ENCODE assay signal across 8 cellular contexts in genomic region chr3:111070772-111071256, GRCh38. TPM values are rescaled to one million over a fixed set of nuclear protein-coding genes. Genes with fewer than 3 reads are reported as not detected.
DNase-seq lines count a peak whose midpoint lies in the region; ATAC-seq and TF ChIP-seq lines count a peak whose summit lies in the region.

No MANE protein-coding gene starts in this region.

- H3K4me1 ChIP-seq in H9 (ENCODE audit: insufficient read depth, low read length): no peaks in the 10 kb centered on the region
- peaks cover 5 to 15% of the 10 kb centered on the region in 2 donors for H3K4me1 ChIP-seq in duodenal mucosa (ENCODE audit: control insufficient read depth in 1 of 2, insufficient read depth in 2 of 2, low read length in 2 of 2)
- peaks cover 5% of the 10 kb centered on the region for H3K4me1 ChIP-seq in mesodermal cell (ENCODE audit: control insufficient read depth, insufficient read depth, low read length, poor library complexity, severe bottlenecking)
- H3K4me1 ChIP-seq in tibial artery: peaks cover 0 to 35% (median 2%) of the 10 kb centered on the region in 4 donors

- DNase-seq in AG09309 (ENCODE audit: low read depth): no peak
- no peak for DNase-seq in H9
- DNase-seq in tibial artery: peak; percentile 65 to 79

- H3K36me3 ChIP-seq in duodenal mucosa (ENCODE audit: control insufficient read depth in 1 of 2, insufficient read depth in 2 of 2, low read length in 2 of 2) (no peaks in the 10 kb centered on the region), mesodermal cell (ENCODE audit: control insufficient read depth, insufficient read depth, low read length) (no peaks in the 10 kb centered on the region), tibial artery (no peaks in the 10 kb centered on the region)

- H3K23me2 ChIP-seq in H9 (ENCODE audit: insufficient read length, low read depth, low read length, poor library complexity, severe bottlenecking): peaks cover 11% of the 10 kb centered on the region

- H4K91ac ChIP-seq in H9 (ENCODE audit: insufficient read length, low read depth, low read length): no peak overlapping the region

- H3K27ac ChIP-seq in H9 (ENCODE audit: insufficient read length, low read depth, low read length) (no peak overlapping the region), duodenal mucosa (ENCODE audit: low read depth, low read length) (peak overlapping the region; percentile 69), mesodermal cell (ENCODE audit: low read depth, low read length, severe bottlenecking) (peak overlapping the region; percentile 89), tibial artery (peak overlapping the region; percentile 92 to 95)

- peaks cover 0 to 2% of the 10 kb centered on the region in 2 experiments; a peak in 1 of 5 replicates for H3K9me3 Mint-ChIP-seq in H9
- H3K9me3 Mint-ChIP-seq in T-helper 1 cell treated with Interleukin-12 subunit alpha and Interleukin-12 subunit beta and Interleukin-4 antibody, amounts not matched to agents 30 μg/mL and 1 μg/mL, for 36 hours: no peaks in the 10 kb centered on the region

- no peak overlapping the region for H2BK15ac ChIP-seq in H9 (ENCODE audit: low read depth, low read length)

- peaks cover 19% of the 10 kb centered on the region; the same call in 1 of the 2 replicates for H3K79me2 ChIP-seq in H9 (ENCODE audit: insufficient read depth, low read length)

- H3K9me3 ChIP-seq in H9 (ENCODE audit: control insufficient read depth, low read depth, low read length) (no peaks in the 10 kb centered on the region), duodenal mucosa (ENCODE audit: control insufficient read depth in 1 of 2, low read length in 2 of 2) (no peaks in the 10 kb centered on the region), mesodermal cell (ENCODE audit: control insufficient read depth, low read length) (no peaks in the 10 kb centered on the region), tibial artery (no peaks in the 10 kb centered on the region)

- H4K5ac ChIP-seq in H9 (ENCODE audit: insufficient read length, low read depth, low read length): no peak overlapping the region

- no peak overlapping the region for H4K8ac ChIP-seq in H9 (replicated peaks; ENCODE audit: insufficient read length, low read depth, low read length)

- no peak overlapping the region for H3T11ph ChIP-seq in H9 (ENCODE audit: low read length)

- no peak overlapping the region for H3K4ac ChIP-seq in H9 (ENCODE audit: low read depth, low read length)

- ATAC-seq in GM18858 (IDR thresholded peaks at IDR 0.05; ENCODE audit: unreplicated experiment): no peak
- no peak for ATAC-seq in HG03039 (IDR thresholded peaks at IDR 0.05; ENCODE audit: unreplicated experiment)

- no peak overlapping the region for H2BK20ac ChIP-seq in H9 (ENCODE audit: low read depth, low read length, poor library complexity, severe bottlenecking)

- peak overlapping the region; percentile 91 to 99 (median 97) for H3K27ac Mint-ChIP-seq in H9
- H3K27ac Mint-ChIP-seq in T-helper 1 cell treated with Interleukin-12 subunit alpha and Interleukin-12 subunit beta and Interleukin-4 antibody, amounts not matched to agents 30 μg/mL and 1 μg/mL, for 36 hours: peak overlapping the region; percentile 65

- H3K4me3 Mint-ChIP-seq in H9: peak overlapping the region; percentile 96 to 99
- peak overlapping the region; percentile 86 for H3K4me3 Mint-ChIP-seq in T-helper 1 cell treated with Interleukin-12 subunit alpha and Interleukin-12 subunit beta and Interleukin-4 antibody, amounts not matched to agents 30 μg/mL and 1 μg/mL, for 36 hours

- H2BK5ac ChIP-seq in H9 (ENCODE audit: insufficient read length, low read length): no peak overlapping the region

- H3K23ac ChIP-seq in H9 (ENCODE audit: insufficient read length, low read depth, low read length): no peak overlapping the region

- H3K18ac ChIP-seq in H9 (ENCODE audit: insufficient read length, low read depth, low read length): no peak overlapping the region

- no peak overlapping the region for H2BK120ac ChIP-seq in H9 (ENCODE audit: low read depth, low read length, poor library complexity, severe bottlenecking)

- peaks cover 36 to 38% of the 10 kb centered on the region in 2 experiments for H3K4me1 Mint-ChIP-seq in H9
- H3K4me1 Mint-ChIP-seq in T-helper 1 cell treated with Interleukin-12 subunit alpha and Interleukin-12 subunit beta and Interleukin-4 antibody, amounts not matched to agents 30 μg/mL and 1 μg/mL, for 36 hours (ENCODE audit: low read depth): peaks cover 26% of the 10 kb centered on the region

- no peaks in the 10 kb centered on the region for H3K27me3 ChIP-seq in H9 (ENCODE audit: insufficient read depth, low read length)
- no peaks in the 10 kb centered on the region for H3K27me3 ChIP-seq in duodenal mucosa (ENCODE audit: control insufficient read depth in 1 of 2, insufficient read depth in 2 of 2, low read length in 2 of 2)
- H3K27me3 ChIP-seq in tibial artery: no peaks in the 10 kb centered on the region

- H3K9ac ChIP-seq in H9 (ENCODE audit: extremely low read depth, insufficient read length, low read length) (peak overlapping the region; percentile 64), duodenal mucosa (ENCODE audit: low read depth in 1 of 2, low read length in 2 of 2) (peak overlapping the region; percentile 73 to 92)

- no CpG with 5 or more reads among the region's 23 CpGs for WGBS in H9 (ENCODE audit: extremely low coverage, insufficient read length, low lambda C conversion rate)
- 0% methylated on average over 9 to 11 of the region's 23 CpGs for WGBS in mesodermal cell (ENCODE audit: insufficient coverage in 2 of 2), 2 experiments

- no peak overlapping the region for H3K56ac ChIP-seq in H9 (ENCODE audit: insufficient read length, low read depth, low read length)

- H2BK12ac ChIP-seq in H9 (ENCODE audit: insufficient read length, low read depth, low read length): no peak overlapping the region

- peaks cover 3 to 9% (median 7%) of the 10 kb centered on the region in 3 experiments; a peak in 4 of 7 replicates for H3K36me3 Mint-ChIP-seq in H9 (ENCODE audit: insufficient read depth in 1 of 3, low read depth in 3 of 3)
- peaks cover 4% of the 10 kb centered on the region for H3K36me3 Mint-ChIP-seq in T-helper 1 cell treated with Interleukin-12 subunit alpha and Interleukin-12 subunit beta and Interleukin-4 antibody, amounts not matched to agents 30 μg/mL and 1 μg/mL, for 36 hours (ENCODE audit: low read depth)

- peak overlapping the region; percentile 89 for H3K4me3 ChIP-seq in AG09309 (ENCODE audit: control insufficient read depth, low read depth, low read length)
- H3K4me3 ChIP-seq in duodenal mucosa (ENCODE audit: low read depth in 1 of 2, low read length in 2 of 2): peak overlapping the region; percentile 93 to 96
- peak overlapping the region; percentile 93 for H3K4me3 ChIP-seq in mesodermal cell (ENCODE audit: extremely low read depth, insufficient read depth, low read length, poor library complexity, severe bottlenecking)
- H3K4me3 ChIP-seq in tibial artery: peak overlapping the region; percentile 83 to 85

- peak overlapping the region; percentile 31; the same call in 1 of the 2 replicates for H3K14ac ChIP-seq in H9 (ENCODE audit: insufficient read depth, low read length)

- TF ChIP-seq CTCF in AG09309 (IDR thresholded peaks at IDR 0.05; ENCODE audit: control insufficient read depth, insufficient read depth, low read depth, low read length, missing control alignments) (no peak), H9 (conservative IDR thresholded peaks at IDR 0.05) (no peak), tibial artery (IDR thresholded peaks at IDR 0.05) (no peak)

- H3K79me1 ChIP-seq in H9 (ENCODE audit: insufficient read depth, low read depth, low read length, poor library complexity, severe bottlenecking): no peaks in the 10 kb centered on the region

- H3K27me3 Mint-ChIP-seq in H9 (ENCODE audit: low read depth): no peaks in the 10 kb centered on the region
- peaks cover 53% of the 10 kb centered on the region for H3K27me3 Mint-ChIP-seq in T-helper 1 cell treated with Interleukin-12 subunit alpha and Interleukin-12 subunit beta and Interleukin-4 antibody, amounts not matched to agents 30 μg/mL and 1 μg/mL, for 36 hours (ENCODE audit: low read depth)

- H2AFZ ChIP-seq in H9 (ENCODE audit: low read length): peak overlapping the region; percentile 34

- H2AK5ac ChIP-seq in H9 (ENCODE audit: insufficient read length, low read length): no peak overlapping the region

- H3K4me2 ChIP-seq in H9 (ENCODE audit: insufficient read depth, insufficient read length, low read length): peak overlapping the region; percentile 88

- H4K20me1 ChIP-seq in H9 (ENCODE audit: control insufficient read depth, insufficient read depth, insufficient read length): no peaks in the 10 kb centered on the region

- intact Hi-C loops in tibial artery (cut with DNase I; ENCODE audit: low total_unique reads): no loop called here

RNA-seq across cellular contexts. Expression of gene NECTIN3, which starts 0.8 kb away (rescaled TPM):
- 52.0 and 53.7 TPM in 2 replicates for total RNA-seq in H9 (2021)
- polyA plus RNA-seq in mesodermal cell (2013, experiment 1 of 2): 39.7 TPM
- polyA plus RNA-seq in mesodermal cell (2013, experiment 2 of 2): 49.4 TPM

Comparison
In these comparisons a context has a peak if more than half of its experiments do, and no peak if none do; other contexts are left out.
1. DNase-seq: peak in tibial artery (2 of 2); none in AG09309 (single experiment) and H9 (single experiment).
2. Peak in every context shown above with its lines, with median percentiles within 50 percentile points of each other: H3K4me3 ChIP-seq.